ENCODE assay signal across 1 cellular context in the genomic region with DNA sequence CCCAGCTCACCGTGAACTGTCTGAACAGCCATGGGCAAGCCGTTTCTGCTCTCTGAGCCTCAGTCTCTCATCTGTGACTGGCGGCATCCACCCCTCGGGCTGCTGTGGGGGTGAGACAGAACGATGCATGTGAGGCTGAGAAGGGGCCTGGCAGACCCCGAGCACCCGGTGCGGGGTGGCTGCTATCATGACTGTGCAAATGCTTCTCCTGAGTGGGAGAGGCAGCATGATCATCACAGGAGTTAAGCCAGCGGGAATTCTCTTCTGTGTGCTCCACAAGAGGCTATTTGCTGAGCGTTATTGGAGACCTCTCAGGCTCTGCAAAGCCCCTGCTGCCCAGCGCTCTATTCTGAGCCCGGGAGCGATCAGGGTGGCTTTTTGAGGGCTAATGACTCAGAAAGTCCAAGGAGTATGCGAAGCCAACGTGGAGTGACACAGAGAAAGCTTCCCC.
TF ChIP-seq lines count a peak whose summit lies in the region.

No MANE protein-coding gene starts in this region.

TF ChIP-seq in HepG2, 621 proteins besides CTCF, POLR2A, EP300 and RAD21 (continued from another document and continues in another):
- TF ChIP-seq, protein P1, sequence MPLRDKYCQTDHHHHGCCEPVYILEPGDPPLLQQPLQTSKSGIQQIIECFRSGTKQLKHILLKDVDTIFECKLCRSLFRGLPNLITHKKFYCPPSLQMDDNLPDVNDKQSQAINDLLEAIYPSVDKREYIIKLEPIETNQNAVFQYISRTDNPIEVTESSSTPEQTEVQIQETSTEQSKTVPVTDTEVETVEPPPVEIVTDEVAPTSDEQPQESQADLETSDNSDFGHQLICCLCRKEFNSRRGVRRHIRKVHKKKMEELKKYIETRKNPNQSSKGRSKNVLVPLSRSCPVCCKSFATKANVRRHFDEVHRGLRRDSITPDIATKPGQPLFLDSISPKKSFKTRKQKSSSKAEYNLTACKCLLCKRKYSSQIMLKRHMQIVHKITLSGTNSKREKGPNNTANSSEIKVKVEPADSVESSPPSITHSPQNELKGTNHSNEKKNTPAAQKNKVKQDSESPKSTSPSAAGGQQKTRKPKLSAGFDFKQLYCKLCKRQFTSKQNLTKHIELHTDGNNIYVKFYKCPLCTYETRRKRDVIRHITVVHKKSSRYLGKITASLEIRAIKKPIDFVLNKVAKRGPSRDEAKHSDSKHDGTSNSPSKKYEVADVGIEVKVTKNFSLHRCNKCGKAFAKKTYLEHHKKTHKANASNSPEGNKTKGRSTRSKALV (CRISPR knock-in tag; IDR thresholded peaks at IDR 0.05) = no peak
- TF ChIP-seq JUND (CRISPR knock-in tag; IDR thresholded peaks at IDR 0.05) (no peak), TRIM24 (CRISPR knock-in tag; IDR thresholded peaks at IDR 0.05) (no peak), ZNF781 (CRISPR knock-in tag; IDR thresholded peaks at IDR 0.05; ENCODE audit: borderline replicate concordance, not compliant biosample characterization) (peak; percentile 16), ZBTB38 (CRISPR knock-in tag; IDR thresholded peaks at IDR 0.05) (peak; percentile 55; the same call in 1 of the 2 replicates), ZNF841 (CRISPR knock-in tag; IDR thresholded peaks at IDR 0.05; ENCODE audit: borderline replicate concordance) (no peak), FOXK2 (IDR thresholded peaks at IDR 0.05) (no peak), ZNF460 (CRISPR knock-in tag; IDR thresholded peaks at IDR 0.05; ENCODE audit: borderline replicate concordance) (no peak), MAFG (CRISPR knock-in tag; IDR thresholded peaks at IDR 0.05) (no peak), SIN3A (IDR thresholded peaks at IDR 0.05; ENCODE audit: borderline replicate concordance, low read depth, low read length) (no peak), ESRRA (CRISPR knock-in tag; IDR thresholded peaks at IDR 0.05; ENCODE audit: low read depth) (no peak), ZNF816 (CRISPR knock-in tag; IDR thresholded peaks at IDR 0.05; ENCODE audit: borderline replicate concordance) (no peak), PCBP2 (optimal IDR thresholded peaks at IDR 0.05; ENCODE audit: low read depth, low read length, poor library complexity, severe bottlenecking) (no peak), NR2F1 (CRISPR knock-in tag; IDR thresholded peaks at IDR 0.05) (no peak), ZNF7 (CRISPR knock-in tag; IDR thresholded peaks at IDR 0.05) (no peak), RXRA (CRISPR knock-in tag; IDR thresholded peaks at IDR 0.05) (no peak), FOXA1 (IDR thresholded peaks at IDR 0.05) (no peak), FOXA1 (CRISPR knock-in tag; IDR thresholded peaks at IDR 0.05) (no peak), PAWR (CRISPR knock-in tag; IDR thresholded peaks at IDR 0.05; ENCODE audit: borderline replicate concordance) (no peak), ZFP82 (CRISPR knock-in tag; IDR thresholded peaks at IDR 0.05; ENCODE audit: borderline replicate concordance) (no peak), MED8 (CRISPR knock-in tag; IDR thresholded peaks at IDR 0.05; ENCODE audit: insufficient replicate concordance) (no peak), EZH2 (conservative IDR thresholded peaks at IDR 0.05; ENCODE audit: low read depth, low read length) (no peak), MEF2D (CRISPR knock-in tag; IDR thresholded peaks at IDR 0.05) (no peak), PHF20 (CRISPR knock-in tag; IDR thresholded peaks at IDR 0.05) (no peak), PHB2 (IDR thresholded peaks at IDR 0.05; ENCODE audit: partially characterized antibody) (no peak), ZKSCAN8 (CRISPR knock-in tag; IDR thresholded peaks at IDR 0.05; ENCODE audit: borderline replicate concordance) (no peak), HNRNPUL1 (IDR thresholded peaks at IDR 0.05; ENCODE audit: low read depth, low read length) (no peak), RFXAP (CRISPR knock-in tag; IDR thresholded peaks at IDR 0.05; ENCODE audit: borderline replicate concordance) (no peak), ZBTB7A (CRISPR knock-in tag; IDR thresholded peaks at IDR 0.05) (no peak), PHF5A (CRISPR knock-in tag; IDR thresholded peaks at IDR 0.05; ENCODE audit: low read depth, unreplicated experiment) (no peak), ZBTB42 (CRISPR knock-in tag; IDR thresholded peaks at IDR 0.05) (no peak), ZNF562 (CRISPR knock-in tag; IDR thresholded peaks at IDR 0.05; ENCODE audit: borderline replicate concordance) (no peak), ZNF660 (CRISPR knock-in tag; IDR thresholded peaks at IDR 0.05; ENCODE audit: borderline replicate concordance, low read depth) (no peak), ZNF572 (CRISPR knock-in tag; IDR thresholded peaks at IDR 0.05) (no peak)
- TF ChIP-seq, protein P2, sequence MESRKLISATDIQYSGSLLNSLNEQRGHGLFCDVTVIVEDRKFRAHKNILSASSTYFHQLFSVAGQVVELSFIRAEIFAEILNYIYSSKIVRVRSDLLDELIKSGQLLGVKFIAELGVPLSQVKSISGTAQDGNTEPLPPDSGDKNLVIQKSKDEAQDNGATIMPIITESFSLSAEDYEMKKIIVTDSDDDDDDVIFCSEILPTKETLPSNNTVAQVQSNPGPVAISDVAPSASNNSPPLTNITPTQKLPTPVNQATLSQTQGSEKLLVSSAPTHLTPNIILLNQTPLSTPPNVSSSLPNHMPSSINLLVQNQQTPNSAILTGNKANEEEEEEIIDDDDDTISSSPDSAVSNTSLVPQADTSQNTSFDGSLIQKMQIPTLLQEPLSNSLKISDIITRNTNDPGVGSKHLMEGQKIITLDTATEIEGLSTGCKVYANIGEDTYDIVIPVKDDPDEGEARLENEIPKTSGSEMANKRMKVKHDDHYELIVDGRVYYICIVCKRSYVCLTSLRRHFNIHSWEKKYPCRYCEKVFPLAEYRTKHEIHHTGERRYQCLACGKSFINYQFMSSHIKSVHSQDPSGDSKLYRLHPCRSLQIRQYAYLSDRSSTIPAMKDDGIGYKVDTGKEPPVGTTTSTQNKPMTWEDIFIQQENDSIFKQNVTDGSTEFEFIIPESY (CRISPR knock-in tag; IDR thresholded peaks at IDR 0.05) = peak; percentile 81
- TF ChIP-seq, protein P3, sequence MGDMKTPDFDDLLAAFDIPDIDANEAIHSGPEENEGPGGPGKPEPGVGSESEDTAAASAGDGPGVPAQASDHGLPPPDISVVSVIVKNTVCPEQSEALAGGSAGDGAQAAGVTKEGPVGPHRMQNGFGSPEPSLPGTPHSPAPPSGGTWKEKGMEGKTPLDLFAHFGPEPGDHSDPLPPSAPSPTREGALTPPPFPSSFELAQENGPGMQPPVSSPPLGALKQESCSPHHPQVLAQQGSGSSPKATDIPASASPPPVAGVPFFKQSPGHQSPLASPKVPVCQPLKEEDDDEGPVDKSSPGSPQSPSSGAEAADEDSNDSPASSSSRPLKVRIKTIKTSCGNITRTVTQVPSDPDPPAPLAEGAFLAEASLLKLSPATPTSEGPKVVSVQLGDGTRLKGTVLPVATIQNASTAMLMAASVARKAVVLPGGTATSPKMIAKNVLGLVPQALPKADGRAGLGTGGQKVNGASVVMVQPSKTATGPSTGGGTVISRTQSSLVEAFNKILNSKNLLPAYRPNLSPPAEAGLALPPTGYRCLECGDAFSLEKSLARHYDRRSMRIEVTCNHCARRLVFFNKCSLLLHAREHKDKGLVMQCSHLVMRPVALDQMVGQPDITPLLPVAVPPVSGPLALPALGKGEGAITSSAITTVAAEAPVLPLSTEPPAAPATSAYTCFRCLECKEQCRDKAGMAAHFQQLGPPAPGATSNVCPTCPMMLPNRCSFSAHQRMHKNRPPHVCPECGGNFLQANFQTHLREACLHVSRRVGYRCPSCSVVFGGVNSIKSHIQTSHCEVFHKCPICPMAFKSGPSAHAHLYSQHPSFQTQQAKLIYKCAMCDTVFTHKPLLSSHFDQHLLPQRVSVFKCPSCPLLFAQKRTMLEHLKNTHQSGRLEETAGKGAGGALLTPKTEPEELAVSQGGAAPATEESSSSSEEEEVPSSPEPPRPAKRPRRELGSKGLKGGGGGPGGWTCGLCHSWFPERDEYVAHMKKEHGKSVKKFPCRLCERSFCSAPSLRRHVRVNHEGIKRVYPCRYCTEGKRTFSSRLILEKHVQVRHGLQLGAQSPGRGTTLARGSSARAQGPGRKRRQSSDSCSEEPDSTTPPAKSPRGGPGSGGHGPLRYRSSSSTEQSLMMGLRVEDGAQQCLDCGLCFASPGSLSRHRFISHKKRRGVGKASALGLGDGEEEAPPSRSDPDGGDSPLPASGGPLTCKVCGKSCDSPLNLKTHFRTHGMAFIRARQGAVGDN (CRISPR knock-in tag; IDR thresholded peaks at IDR 0.05) = peak; percentile 36
- TF ChIP-seq, protein P4, sequence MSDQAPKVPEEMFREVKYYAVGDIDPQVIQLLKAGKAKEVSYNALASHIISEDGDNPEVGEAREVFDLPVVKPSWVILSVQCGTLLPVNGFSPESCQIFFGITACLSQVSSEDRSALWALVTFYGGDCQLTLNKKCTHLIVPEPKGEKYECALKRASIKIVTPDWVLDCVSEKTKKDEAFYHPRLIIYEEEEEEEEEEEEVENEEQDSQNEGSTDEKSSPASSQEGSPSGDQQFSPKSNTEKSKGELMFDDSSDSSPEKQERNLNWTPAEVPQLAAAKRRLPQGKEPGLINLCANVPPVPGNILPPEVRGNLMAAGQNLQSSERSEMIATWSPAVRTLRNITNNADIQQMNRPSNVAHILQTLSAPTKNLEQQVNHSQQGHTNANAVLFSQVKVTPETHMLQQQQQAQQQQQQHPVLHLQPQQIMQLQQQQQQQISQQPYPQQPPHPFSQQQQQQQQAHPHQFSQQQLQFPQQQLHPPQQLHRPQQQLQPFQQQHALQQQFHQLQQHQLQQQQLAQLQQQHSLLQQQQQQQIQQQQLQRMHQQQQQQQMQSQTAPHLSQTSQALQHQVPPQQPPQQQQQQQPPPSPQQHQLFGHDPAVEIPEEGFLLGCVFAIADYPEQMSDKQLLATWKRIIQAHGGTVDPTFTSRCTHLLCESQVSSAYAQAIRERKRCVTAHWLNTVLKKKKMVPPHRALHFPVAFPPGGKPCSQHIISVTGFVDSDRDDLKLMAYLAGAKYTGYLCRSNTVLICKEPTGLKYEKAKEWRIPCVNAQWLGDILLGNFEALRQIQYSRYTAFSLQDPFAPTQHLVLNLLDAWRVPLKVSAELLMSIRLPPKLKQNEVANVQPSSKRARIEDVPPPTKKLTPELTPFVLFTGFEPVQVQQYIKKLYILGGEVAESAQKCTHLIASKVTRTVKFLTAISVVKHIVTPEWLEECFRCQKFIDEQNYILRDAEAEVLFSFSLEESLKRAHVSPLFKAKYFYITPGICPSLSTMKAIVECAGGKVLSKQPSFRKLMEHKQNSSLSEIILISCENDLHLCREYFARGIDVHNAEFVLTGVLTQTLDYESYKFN (CRISPR knock-in tag; conservative IDR thresholded peaks at IDR 0.05) = no peak
- TF ChIP-seq, protein P5, sequence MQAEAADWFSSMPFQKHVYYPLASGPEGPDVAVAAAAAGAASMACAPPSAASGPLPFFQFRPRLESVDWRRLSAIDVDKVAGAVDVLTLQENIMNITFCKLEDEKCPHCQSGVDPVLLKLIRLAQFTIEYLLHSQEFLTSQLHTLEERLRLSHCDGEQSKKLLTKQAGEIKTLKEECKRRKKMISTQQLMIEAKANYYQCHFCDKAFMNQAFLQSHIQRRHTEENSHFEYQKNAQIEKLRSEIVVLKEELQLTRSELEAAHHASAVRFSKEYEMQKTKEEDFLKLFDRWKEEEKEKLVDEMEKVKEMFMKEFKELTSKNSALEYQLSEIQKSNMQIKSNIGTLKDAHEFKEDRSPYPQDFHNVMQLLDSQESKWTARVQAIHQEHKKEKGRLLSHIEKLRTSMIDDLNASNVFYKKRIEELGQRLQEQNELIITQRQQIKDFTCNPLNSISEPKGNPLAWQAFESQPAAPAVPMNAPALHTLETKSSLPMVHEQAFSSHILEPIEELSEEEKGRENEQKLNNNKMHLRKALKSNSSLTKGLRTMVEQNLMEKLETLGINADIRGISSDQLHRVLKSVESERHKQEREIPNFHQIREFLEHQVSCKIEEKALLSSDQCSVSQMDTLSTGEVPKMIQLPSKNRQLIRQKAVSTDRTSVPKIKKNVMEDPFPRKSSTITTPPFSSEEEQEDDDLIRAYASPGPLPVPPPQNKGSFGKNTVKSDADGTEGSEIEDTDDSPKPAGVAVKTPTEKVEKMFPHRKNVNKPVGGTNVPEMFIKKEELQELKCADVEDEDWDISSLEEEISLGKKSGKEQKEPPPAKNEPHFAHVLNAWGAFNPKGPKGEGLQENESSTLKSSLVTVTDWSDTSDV (CRISPR knock-in tag; IDR thresholded peaks at IDR 0.05) = 0 out of 2 replicates have a peak, but pooled peaks have one; percentile 38
- TF ChIP-seq, protein P6, sequence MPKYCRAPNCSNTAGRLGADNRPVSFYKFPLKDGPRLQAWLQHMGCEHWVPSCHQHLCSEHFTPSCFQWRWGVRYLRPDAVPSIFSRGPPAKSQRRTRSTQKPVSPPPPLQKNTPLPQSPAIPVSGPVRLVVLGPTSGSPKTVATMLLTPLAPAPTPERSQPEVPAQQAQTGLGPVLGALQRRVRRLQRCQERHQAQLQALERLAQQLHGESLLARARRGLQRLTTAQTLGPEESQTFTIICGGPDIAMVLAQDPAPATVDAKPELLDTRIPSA (CRISPR knock-in tag; IDR thresholded peaks at IDR 0.05; ENCODE audit: borderline replicate concordance) = no peak
- TF ChIP-seq, protein P7, sequence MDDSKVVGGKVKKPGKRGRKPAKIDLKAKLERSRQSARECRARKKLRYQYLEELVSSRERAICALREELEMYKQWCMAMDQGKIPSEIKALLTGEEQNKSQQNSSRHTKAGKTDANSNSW (CRISPR knock-in tag; IDR thresholded peaks at IDR 0.05; ENCODE audit: borderline replicate concordance) = no peak
- TF ChIP-seq, protein P8, sequence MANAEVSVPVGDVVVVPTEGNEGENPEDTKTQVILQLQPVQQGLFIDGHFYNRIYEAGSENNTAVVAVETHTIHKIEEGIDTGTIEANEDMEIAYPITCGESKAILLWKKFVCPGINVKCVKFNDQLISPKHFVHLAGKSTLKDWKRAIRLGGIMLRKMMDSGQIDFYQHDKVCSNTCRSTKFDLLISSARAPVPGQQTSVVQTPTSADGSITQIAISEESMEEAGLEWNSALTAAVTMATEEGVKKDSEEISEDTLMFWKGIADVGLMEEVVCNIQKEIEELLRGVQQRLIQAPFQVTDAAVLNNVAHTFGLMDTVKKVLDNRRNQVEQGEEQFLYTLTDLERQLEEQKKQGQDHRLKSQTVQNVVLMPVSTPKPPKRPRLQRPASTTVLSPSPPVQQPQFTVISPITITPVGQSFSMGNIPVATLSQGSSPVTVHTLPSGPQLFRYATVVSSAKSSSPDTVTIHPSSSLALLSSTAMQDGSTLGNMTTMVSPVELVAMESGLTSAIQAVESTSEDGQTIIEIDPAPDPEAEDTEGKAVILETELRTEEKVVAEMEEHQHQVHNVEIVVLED (CRISPR knock-in tag; IDR thresholded peaks at IDR 0.05; ENCODE audit: borderline replicate concordance) = no peak
- TF ChIP-seq, protein P9, sequence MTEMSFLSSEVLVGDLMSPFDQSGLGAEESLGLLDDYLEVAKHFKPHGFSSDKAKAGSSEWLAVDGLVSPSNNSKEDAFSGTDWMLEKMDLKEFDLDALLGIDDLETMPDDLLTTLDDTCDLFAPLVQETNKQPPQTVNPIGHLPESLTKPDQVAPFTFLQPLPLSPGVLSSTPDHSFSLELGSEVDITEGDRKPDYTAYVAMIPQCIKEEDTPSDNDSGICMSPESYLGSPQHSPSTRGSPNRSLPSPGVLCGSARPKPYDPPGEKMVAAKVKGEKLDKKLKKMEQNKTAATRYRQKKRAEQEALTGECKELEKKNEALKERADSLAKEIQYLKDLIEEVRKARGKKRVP (CRISPR knock-in tag; IDR thresholded peaks at IDR 0.05) = no peak
- TF ChIP-seq, protein P10, sequence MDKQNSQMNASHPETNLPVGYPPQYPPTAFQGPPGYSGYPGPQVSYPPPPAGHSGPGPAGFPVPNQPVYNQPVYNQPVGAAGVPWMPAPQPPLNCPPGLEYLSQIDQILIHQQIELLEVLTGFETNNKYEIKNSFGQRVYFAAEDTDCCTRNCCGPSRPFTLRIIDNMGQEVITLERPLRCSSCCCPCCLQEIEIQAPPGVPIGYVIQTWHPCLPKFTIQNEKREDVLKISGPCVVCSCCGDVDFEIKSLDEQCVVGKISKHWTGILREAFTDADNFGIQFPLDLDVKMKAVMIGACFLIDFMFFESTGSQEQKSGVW (CRISPR knock-in tag; IDR thresholded peaks at IDR 0.05; ENCODE audit: borderline replicate concordance) = no peak
